ENCODE assay signal across 25 cellular contexts in genomic region chr10:78367012-78367411, GRCh38.
DNase-seq lines count a peak whose midpoint lies in the region; ATAC-seq and TF ChIP-seq lines count a peak whose summit lies in the region.
"Had no signal": no experiment of that assay in that cellular context is flagged by ENCODE, and none has a peak within 500 bp of the region (broad histone marks: within the 10 kb centered on the region; RNA-seq: fewer than 3 reads in every experiment).

No MANE protein-coding gene starts in this region.

- H3K27me3 ChIP-seq in H7 (ENCODE audit: control insufficient read depth, insufficient read depth, low read length) (no peaks in the 10 kb centered on the region), endodermal cell (ENCODE audit: control insufficient read depth, insufficient read depth, low read length, poor library complexity, severe bottlenecking) (no peaks in the 10 kb centered on the region), sigmoid colon (no peaks in the 10 kb centered on the region), suprapubic skin (no peaks in the 10 kb centered on the region)
- H3K27me3 ChIP-seq: breast epithelium, Peyer's patch had no signal

- H3K27ac ChIP-seq in endodermal cell (ENCODE audit: low read depth, low read length) (peak overlapping the region; percentile 41), sigmoid colon (peak overlapping the region in 3 of 4 donors; percentile 38 to 52 (median 48)), suprapubic skin (no peak overlapping the region)
- H3K27ac ChIP-seq: breast epithelium, Peyer's patch, WERI-Rb-1 had no signal

- H3K27ac Mint-ChIP-seq in endodermal cell (no peak overlapping the region), mesothelial cell of epicardium (peak overlapping the region; percentile 86)
- H3K27ac Mint-ChIP-seq in activated T-cell treated with anti-CD3 and anti-CD28 coated beads, Interleukin-2, amount 50 U/mL, for 24 hours: no peak overlapping the region
- H3K27ac Mint-ChIP-seq: activated naive CD4-positive, alpha-beta T cell treated with anti-CD3 and anti-CD28 coated beads, Interleukin-2, amount 10 ng/mL, durations not matched to agents 7 days and 5 days; activated T-helper 1 cell treated with anti-CD3 and anti-CD28 coated beads, Interleukin-12 subunit alpha, Interleukin-12 subunit beta, Interleukin-2, Interleukin-4 antibody, amounts not matched to agents 30 ng/mL and 10 ng/mL and 1 ng/mL, durations not matched to agents 14 hours and 24 hours and 36 hours; naive B cell had no signal

- H3K4me1 ChIP-seq in endodermal cell (ENCODE audit: control insufficient read depth, insufficient read depth, low read length) (no peaks in the 10 kb centered on the region), sigmoid colon (peaks cover 0 to 43% (median 29%) of the 10 kb centered on the region in 4 donors), suprapubic skin (peaks cover 4% of the 10 kb centered on the region)
- H3K4me1 ChIP-seq: breast epithelium, Peyer's patch had no signal

- TF ChIP-seq POLR2A in sigmoid colon (IDR thresholded peaks at IDR 0.05): no peak
- no peak for TF ChIP-seq POLR2A in suprapubic skin (IDR thresholded peaks at IDR 0.05)

- DNase-seq in H7: peak; percentile 57
- no peak for DNase-seq in endodermal cell
- DNase-seq in mesothelial cell of epicardium (ENCODE audit: low spot score in 2 of 2, unreplicated experiment in 2 of 2): no peak
- DNase-seq in sigmoid colon: peak; percentile 79
- no peak for DNase-seq in mesenteric fat pad (ENCODE audit: low spot score)
- no peak for DNase-seq in suprapubic skin (ENCODE audit: low spot score in 2 of 2)
- DNase-seq in activated T-cell treated with anti-CD3 and anti-CD28 coated beads, Interleukin-2, amount 50 U/mL, for 24 hours: no peak
- DNase-seq: ACHN; activated naive CD4-positive, alpha-beta T cell treated with anti-CD3 and anti-CD28 coated beads, Interleukin-2, amount 10 ng/mL, durations not matched to agents 7 days and 5 days; amniotic stem cell; effector CD4-positive, alpha-beta T cell; erythroblast; kidney glomerular epithelial cell; naive B cell; NCI-H1048; NCI-H1694 treated with DMSO at 0.1 percent for 48 hours; NCI-H524 treated with DMSO at 0.1 percent for 48 hours; Peyer's patch; SIG-M5; stimulated activated naive CD4-positive, alpha-beta T cell treated with Interleukin-2 at 50 U/mL for 16 hours; T-helper 9 cell; WERI-Rb-1 had no signal

- TF ChIP-seq EP300 in sigmoid colon (IDR thresholded peaks at IDR 0.05) (no peak), suprapubic skin (IDR thresholded peaks at IDR 0.05) (no peak)

- intact Hi-C loops in sigmoid colon (cut with DNase I): no loop called here

- no peak for ATAC-seq in GM21360 (IDR thresholded peaks at IDR 0.05; ENCODE audit: unreplicated experiment)

- H3K27me3 Mint-ChIP-seq in endodermal cell (ENCODE audit: insufficient read depth): peaks cover 9% of the 10 kb centered on the region
- H3K27me3 Mint-ChIP-seq in mesothelial cell of epicardium (ENCODE audit: low read depth): no peaks in the 10 kb centered on the region
- H3K27me3 Mint-ChIP-seq in activated T-cell treated with anti-CD3 and anti-CD28 coated beads, Interleukin-2, amount 50 U/mL, for 24 hours: no peaks in the 10 kb centered on the region

- no peak overlapping the region for H3K9ac ChIP-seq in endodermal cell (ENCODE audit: extremely low read depth, low read length, poor library complexity, severe bottlenecking)

- H3K9me3 Mint-ChIP-seq in endodermal cell (no peaks in the 10 kb centered on the region), mesothelial cell of epicardium (no peaks in the 10 kb centered on the region)
- H3K9me3 Mint-ChIP-seq in activated T-cell treated with anti-CD3 and anti-CD28 coated beads, Interleukin-2, amount 50 U/mL, for 24 hours: no peaks in the 10 kb centered on the region
- H3K9me3 Mint-ChIP-seq: activated T-helper 1 cell treated with anti-CD3 and anti-CD28 coated beads, Interleukin-12 subunit alpha, Interleukin-12 subunit beta, Interleukin-2, Interleukin-4 antibody, amounts not matched to agents 30 ng/mL and 10 ng/mL and 1 ng/mL, durations not matched to agents 14 hours and 24 hours and 36 hours; naive B cell had no signal

- H3K4me3 Mint-ChIP-seq in endodermal cell: no peak overlapping the region
- no peak overlapping the region for H3K4me3 Mint-ChIP-seq in mesothelial cell of epicardium
- no peak overlapping the region for H3K4me3 Mint-ChIP-seq in activated T-cell treated with anti-CD3 and anti-CD28 coated beads, Interleukin-2, amount 50 U/mL, for 24 hours
- H3K4me3 Mint-ChIP-seq: activated naive CD4-positive, alpha-beta T cell treated with anti-CD3 and anti-CD28 coated beads, Interleukin-2, amount 10 ng/mL, durations not matched to agents 7 days and 5 days; activated T-helper 1 cell treated with anti-CD3 and anti-CD28 coated beads, Interleukin-12 subunit alpha, Interleukin-12 subunit beta, Interleukin-2, Interleukin-4 antibody, amounts not matched to agents 30 ng/mL and 10 ng/mL and 1 ng/mL, durations not matched to agents 14 hours and 24 hours and 36 hours; naive B cell had no signal

- WGBS in endodermal cell (ENCODE audit: insufficient coverage in 1 of 2, insufficient read length in 1 of 2), 2 experiments: 54 to 72% methylated on average over 9 of the region's 9 CpGs
- 72 to 74% methylated on average over 9 of the region's 9 CpGs for WGBS in sigmoid colon, 2 donors
- WGBS in suprapubic skin: 70% methylated on average over 9 of the region's 9 CpGs

- H3K4me3 ChIP-seq in H7 (ENCODE audit: insufficient read depth, low read depth, low read length) (no peak overlapping the region), endodermal cell (ENCODE audit: low read length) (no peak overlapping the region), sigmoid colon (no peak overlapping the region), suprapubic skin (no peak overlapping the region)
- H3K4me3 ChIP-seq: breast epithelium, Peyer's patch had no signal

- H3K36me3 Mint-ChIP-seq in endodermal cell (ENCODE audit: low read depth): no peaks in the 10 kb centered on the region
- H3K36me3 Mint-ChIP-seq in mesothelial cell of epicardium: no peaks in the 10 kb centered on the region
- H3K36me3 Mint-ChIP-seq in activated T-cell treated with anti-CD3 and anti-CD28 coated beads, Interleukin-2, amount 50 U/mL, for 24 hours (ENCODE audit: low read depth): no peaks in the 10 kb centered on the region
- H3K36me3 Mint-ChIP-seq: naive B cell had no signal

- no peaks in the 10 kb centered on the region for H3K36me3 ChIP-seq in H7 (replicated peaks; ENCODE audit: control insufficient read depth, insufficient read depth, low read length)
- no peaks in the 10 kb centered on the region for H3K36me3 ChIP-seq in endodermal cell (ENCODE audit: control insufficient read depth, insufficient read depth, low read length)
- H3K36me3 ChIP-seq in sigmoid colon: no peaks in the 10 kb centered on the region
- no peaks in the 10 kb centered on the region for H3K36me3 ChIP-seq in suprapubic skin
- H3K36me3 ChIP-seq: breast epithelium, Peyer's patch, WERI-Rb-1 had no signal

- H3K9me3 ChIP-seq in endodermal cell (ENCODE audit: control insufficient read depth, low read length) (no peaks in the 10 kb centered on the region), sigmoid colon (no peaks in the 10 kb centered on the region), suprapubic skin (no peaks in the 10 kb centered on the region)
- H3K9me3 ChIP-seq: breast epithelium, Peyer's patch had no signal

- H3K4me1 Mint-ChIP-seq in endodermal cell (peaks cover 31% of the 10 kb centered on the region), mesothelial cell of epicardium (peaks cover 56% of the 10 kb centered on the region)
- H3K4me1 Mint-ChIP-seq in activated T-cell treated with anti-CD3 and anti-CD28 coated beads, Interleukin-2, amount 50 U/mL, for 24 hours (ENCODE audit: low read depth): peaks cover 7% of the 10 kb centered on the region
- H3K4me1 Mint-ChIP-seq: naive B cell had no signal

- TF ChIP-seq CTCF in endodermal cell (conservative IDR thresholded peaks at IDR 0.05): no peak
- no peak for TF ChIP-seq CTCF in mesothelial cell of epicardium (IDR thresholded peaks at IDR 0.05; ENCODE audit: unreplicated experiment)
- no peak for TF ChIP-seq CTCF in sigmoid colon (IDR thresholded peaks at IDR 0.05)
- TF ChIP-seq CTCF in suprapubic skin (IDR thresholded peaks at IDR 0.05): no peak

Comparison
In these comparisons a context has a peak if more than half of its experiments do, and no peak if none do; other contexts are left out.
1. DNase-seq: peak in H7 (single experiment) and sigmoid colon (single experiment); none in endodermal cell (single experiment), mesothelial cell of epicardium (0 of 2), mesenteric fat pad (single experiment), suprapubic skin (0 of 2) and activated T-cell treated with anti-CD3 and anti-CD28 coated beads, Interleukin-2, amount 50 U/mL, for 24 hours (single experiment).